ENCODE assay signal across 14 cellular contexts in the genomic region with DNA sequence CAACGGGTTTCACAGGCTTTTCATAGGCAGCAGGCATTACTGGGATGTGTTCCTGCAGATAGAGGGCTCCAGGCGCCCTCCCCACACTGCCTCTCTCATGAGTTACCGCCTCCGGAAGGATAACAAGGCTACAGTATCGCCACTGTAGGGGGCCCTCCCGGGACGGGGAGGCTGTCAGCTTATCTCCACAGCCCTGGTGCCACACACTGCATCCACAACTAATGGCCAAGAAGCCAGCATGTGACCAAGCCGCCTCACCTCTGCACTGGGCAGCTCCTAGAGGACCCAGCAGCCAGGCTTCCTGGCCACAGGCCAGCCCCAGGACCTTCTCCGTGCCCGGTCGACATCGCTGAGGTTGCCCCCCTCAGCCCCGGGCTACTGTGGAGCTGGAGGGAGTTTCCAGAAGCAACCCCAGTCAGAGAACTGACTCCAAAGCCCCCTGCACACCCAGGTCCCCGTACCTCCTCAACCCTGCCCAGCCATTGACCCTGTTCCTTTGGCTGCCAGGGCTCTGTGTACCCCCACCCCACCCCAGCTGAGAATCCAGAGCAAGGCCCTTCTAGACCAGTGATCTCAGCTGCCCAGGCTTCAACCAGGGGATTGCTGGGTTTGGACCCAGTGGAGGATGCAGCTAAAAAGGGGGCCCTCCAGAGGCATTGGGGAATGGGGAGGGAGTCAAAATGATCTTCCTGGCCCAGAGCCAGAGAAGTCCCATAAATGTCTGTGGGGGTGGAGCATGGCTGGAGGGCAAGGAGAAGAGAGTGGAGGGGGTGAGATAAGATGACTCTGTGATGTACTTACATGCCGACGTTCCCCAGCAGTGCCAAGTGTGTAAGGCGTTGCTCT. TPM values are rescaled to one million over a fixed set of nuclear protein-coding genes. Genes with fewer than 3 reads are reported as not detected.
DNase-seq lines count a peak whose midpoint lies in the region; FAIRE-seq and TF ChIP-seq lines count a peak whose summit lies in the region.
"Had no signal": no experiment of that assay in that cellular context is flagged by ENCODE, and none has a peak within 500 bp of the region (broad histone marks: within the 10 kb centered on the region; RNA-seq: fewer than 3 reads in every experiment).

No MANE protein-coding gene starts in this region.

- H3K27ac ChIP-seq in H1 (ENCODE audit: low read depth, low read length), result no peak overlapping the region
- H3K27ac ChIP-seq in osteoblast (ENCODE audit: low read depth, low read length), result no peak overlapping the region
- H3K27ac ChIP-seq: BLaER1 had no signal

- H3K56ac ChIP-seq in H1 (replicated peaks; ENCODE audit: insufficient read length, low read depth, low read length), result no peak overlapping the region

- CTCF ChIA-PET in H1 (lab: Charles Lee; ENCODE audit: partially characterized antibody), result interaction anchor here (1.2 to 2.2 kb wide), 6 partner anchors 10 to 107 kb away, joined by 3 to 9 read pairs (median 5); no protein-coding TSS in a partner anchor

- no peaks in the 10 kb centered on the region for H3K79me1 ChIP-seq in H1 (ENCODE audit: low read depth, low read length)

- TF ChIP-seq EP300 in H1 (IDR thresholded peaks at IDR 0.05; ENCODE audit: borderline replicate concordance in 1 of 2, low read depth in 2 of 2, low read length in 2 of 2), result no peak

- H2BK5ac ChIP-seq in H1 (ENCODE audit: low read depth, low read length), result no peak overlapping the region

- H3K23ac ChIP-seq in H1 (ENCODE audit: insufficient read length), result no peak overlapping the region

- H3K4me1 ChIP-seq in H1 (replicated peaks in 1 of 4; ENCODE audit: control insufficient read depth in 3 of 4, insufficient read depth in 4 of 4, low read length in 3 of 4) (0 out of 7 replicates have a peak, but pooled peaks cover 0 to 6% (median 1%) of the 10 kb centered on the region in 4 experiments), osteoblast (ENCODE audit: insufficient read depth, low read length) (peaks cover 26% of the 10 kb centered on the region)

- H4K20me1 ChIP-seq in H1 (replicated peaks in 1 of 2; ENCODE audit: control insufficient read depth in 1 of 2, insufficient read depth in 2 of 2, low read length in 2 of 2), result no peaks in the 10 kb centered on the region
- no peaks in the 10 kb centered on the region for H4K20me1 ChIP-seq in osteoblast (ENCODE audit: insufficient read depth, low read length)

- no peak overlapping the region for H3K14ac ChIP-seq in H1 (ENCODE audit: insufficient read length)

- TF ChIP-seq POLR2A in H1 (IDR thresholded peaks at IDR 0.05; ENCODE audit: control extremely low read depth in 1 of 2, low read depth in 2 of 2, low read length in 2 of 2), result no peak

- H2AFZ ChIP-seq in H1 (ENCODE audit: low read length) (peak overlapping the region; percentile 89), osteoblast (ENCODE audit: low read length) (no peak overlapping the region)

- H2BK15ac ChIP-seq in H1 (ENCODE audit: low read length), result no peak overlapping the region

- H2BK12ac ChIP-seq in H1 (ENCODE audit: low read depth, low read length), result no peak overlapping the region

- peak in 1 of 2 experiments; percentile 20; a peak in 1 of 4 replicates for TF ChIP-seq RAD21 in H1 (IDR thresholded peaks at IDR 0.05 in 1 of 2, conservative IDR thresholded peaks at IDR 0.05 in 1 of 2; ENCODE audit: low read depth in 2 of 2, low read length in 2 of 2)

- WGBS in H1 (ENCODE audit: extremely low coverage in 1 of 2, insufficient coverage in 1 of 2, insufficient read length in 1 of 2, insufficient replicate concordance in 2 of 2, low coverage in 1 of 2, low lambda C conversion rate in 2 of 2, missing lambda C conversion rate in 1 of 2), 2 experiments, result 62% methylated on average over 16 of the region's 17 CpGs; no CpG with 5 or more reads in 1 of the 2 experiments

- H2AK5ac ChIP-seq in H1 (ENCODE audit: low read depth, low read length), result no peak overlapping the region

- H4K5ac ChIP-seq in H1 (ENCODE audit: insufficient read length, low read depth, low read length), result no peak overlapping the region

- no peaks in the 10 kb centered on the region for H3K23me2 ChIP-seq in H1 (ENCODE audit: low read depth, low read length)

- POLR2A ChIA-PET in H1 (lab: Charles Lee; ENCODE audit: partially characterized antibody), result interaction anchor here (0.5 kb wide), 1 partner anchor 110 kb away, joined by 3 read pairs; no protein-coding TSS in a partner anchor

- TF ChIP-seq CTCF in H1 (IDR thresholded peaks at IDR 0.05; ENCODE audit: control extremely low read depth in 1 of 3, insufficient read depth in 1 of 3, low read depth in 1 of 3, low read length in 3 of 3) (no peak; a peak in 1 of 4 replicates), osteoblast (IDR thresholded peaks at IDR 0.05; ENCODE audit: extremely low read depth, low read depth, low read length) (no peak), GM20000 (IDR thresholded peaks at IDR 0.05; ENCODE audit: extremely low read depth, missing control alignments) (no peak)

- H3K9me3 ChIP-seq in H1 (ENCODE audit: insufficient read depth in 2 of 2, low read depth in 1 of 2, low read length in 1 of 2) (no peaks in the 10 kb centered on the region), osteoblast (ENCODE audit: low read depth, low read length) (no peaks in the 10 kb centered on the region)
- H3K9me3 ChIP-seq: BLaER1 had no signal

- H3K27me3 ChIP-seq in H1 (replicated peaks in 1 of 4; ENCODE audit: control insufficient read depth in 3 of 4, extremely low read depth in 1 of 4, insufficient read depth in 3 of 4, low read length in 3 of 4) (no peaks in the 10 kb centered on the region), osteoblast (ENCODE audit: insufficient read depth, low read length) (no peaks in the 10 kb centered on the region)

- H3K4me3 ChIP-seq in H1 (ENCODE audit: extremely low read depth in 1 of 4, insufficient read depth in 2 of 4, low read depth in 3 of 4, low read length in 4 of 4) (no peak overlapping the region), osteoblast (ENCODE audit: insufficient read depth, low read length) (no peak overlapping the region)
- H3K4me3 ChIP-seq: BLaER1 had no signal

- H3K9ac ChIP-seq in H1 (replicated peaks in 1 of 4; ENCODE audit: extremely low read depth in 1 of 4, low read depth in 3 of 4, low read length in 3 of 4), result no peak overlapping the region
- H3K9ac ChIP-seq: BLaER1 had no signal

- H3K4me2 ChIP-seq in H1 (ENCODE audit: insufficient read depth in 1 of 2, low read depth in 2 of 2, low read length in 2 of 2) (peak overlapping the region in 1 of 2 experiments; percentile 10; a peak in 1 of 4 replicates), osteoblast (ENCODE audit: insufficient read depth, low read length) (no peak overlapping the region)
- H3K4me2 ChIP-seq: BLaER1 had no signal

- H2BK120ac ChIP-seq in H1 (replicated peaks; ENCODE audit: low read depth, low read length), result no peak overlapping the region

- H3K36me3 ChIP-seq in H1 (ENCODE audit: control insufficient read depth in 2 of 4, insufficient read depth in 4 of 4, low read length in 3 of 4), result no peaks in the 10 kb centered on the region
- H3K36me3 ChIP-seq in osteoblast (ENCODE audit: insufficient read depth, low read length), result no peaks in the 10 kb centered on the region
- H3K36me3 ChIP-seq: BLaER1 had no signal

- no peak overlapping the region for H3K4ac ChIP-seq in H1 (replicated peaks; ENCODE audit: insufficient read length, low read depth, low read length)

- DNase-seq in EH (ENCODE audit: low read depth), result peak; percentile 21
- peak; percentile 59 for DNase-seq in NCI-H226
- peak in 1 of 2 experiments; percentile 66 for DNase-seq in H1 (ENCODE audit: low read depth in 1 of 2, low spot score in 2 of 2)
- peak; percentile 38 for DNase-seq in left kidney (ENCODE audit: low read depth, low spot score)
- no peak for DNase-seq in NCI-H1694 (lab: John Stamatoyannopoulos, UW)
- DNase-seq in activated naive CD4-positive, alpha-beta T cell treated with Interleukin-2 at 50 U/mL for 16 hours, result no peak
- DNase-seq in osteoblast (ENCODE audit: insufficient read length, low spot score, missing footprints), result no peak
- no peak for DNase-seq in GM20000 (ENCODE audit: low spot score)
- DNase-seq: activated CD8-positive, alpha-beta T cell treated with anti-CD3 and anti-CD28 coated beads for 36 hours; dermis blood vessel endothelial cell; MM.1S; stimulated activated CD4-positive, alpha-beta T cell treated with anti-CD3 and anti-CD28 coated beads, Interleukin-1b, Interleukin-23, amount 100 ng/mL, for 48 hours had no signal

- H3K79me2 ChIP-seq in H1 (ENCODE audit: control insufficient read depth in 1 of 2, insufficient read depth in 2 of 2, low read length in 2 of 2) (no peaks in the 10 kb centered on the region), osteoblast (ENCODE audit: insufficient read depth, low read length) (no peaks in the 10 kb centered on the region)

- no peak overlapping the region for H2BK20ac ChIP-seq in H1 (ENCODE audit: low read length)

- H4K91ac ChIP-seq in H1 (replicated peaks; ENCODE audit: insufficient read length, low read length), result no peak overlapping the region

- no peak overlapping the region for H4K8ac ChIP-seq in H1 (ENCODE audit: extremely low read depth, insufficient read depth, low read length)

- no peak for FAIRE-seq in H1 (lab: Jason Lieb, UNC)
- FAIRE-seq: frontal cortex had no signal

- H3K18ac ChIP-seq in H1 (ENCODE audit: extremely low read depth, low read length), result no peak overlapping the region

TF ChIP-seq in H1, 55 proteins besides CTCF, POLR2A, EP300 and RAD21 (continues in another document):
- TF ChIP-seq SP2 (IDR thresholded peaks at IDR 0.05; ENCODE audit: low read length) (no peak), ASH2L (IDR thresholded peaks at IDR 0.05; ENCODE audit: low read length) (no peak)

RNA-seq across cellular contexts. Expression of gene NEK2, which starts 45.0 kb away (rescaled TPM):
- total RNA-seq in H1 (2021; fragmentation: NEBNext Ultra II Directional; extraction: Animal tissue kit (Norgen Biotek cat#: 25700)), result 19.7 and 22.9 TPM in 2 replicates
- polyA plus RNA-seq in H1 (2011; rRNA removed), result 6.9 and 8.4 TPM in 2 replicates
- polyA plus RNA-seq in H1 (2011; cell fraction: cytosol; rRNA removed), result 15.0 TPM
- 5.8 TPM for polyA plus RNA-seq in H1 (2011; cell fraction: nucleus; rRNA removed)
- 17.6 to 25.2 TPM (median 19.4 TPM) in 4 replicates for polyA plus RNA-seq in H1 (2012, experiment 1 of 2)
- polyA plus RNA-seq in H1 (2012, experiment 2 of 2), result 1.6 TPM
- 11.2 TPM for polyA plus RNA-seq in H1 (2013, experiment 1 of 2)
- 11.3 TPM for polyA plus RNA-seq in H1 (2013, experiment 2 of 2)
- polyA minus RNA-seq in H1 (2011; rRNA and poly(A)+ RNA removed), result 15.9 and 16.6 TPM in 2 replicates
- 15.5 TPM for polyA minus RNA-seq in H1 (2011; cell fraction: cytosol; rRNA and poly(A)+ RNA removed)
- 11.2 TPM for polyA minus RNA-seq in H1 (2011; cell fraction: nucleus; rRNA and poly(A)+ RNA removed)
- 1.4 and 2.4 TPM in 2 replicates for total RNA-seq in osteoblast

RNA-seq across cellular contexts. Expression of gene SLC30A1, which starts 51.5 kb away (rescaled TPM):
- total RNA-seq in H1 (2021; fragmentation: NEBNext Ultra II Directional; extraction: Animal tissue kit (Norgen Biotek cat#: 25700)), result 13.5 and 14.0 TPM in 2 replicates
- 3.7 and 4.5 TPM in 2 replicates for polyA plus RNA-seq in H1 (2011; rRNA removed)
- 5.9 TPM for polyA plus RNA-seq in H1 (2011; cell fraction: cytosol; rRNA removed)
- polyA plus RNA-seq in H1 (2011; cell fraction: nucleus; rRNA removed), result 3.7 TPM
- 2.7 to 6.2 TPM (median 4.9 TPM) in 4 replicates for polyA plus RNA-seq in H1 (2012, experiment 1 of 2)
- 1.0 TPM for polyA plus RNA-seq in H1 (2012, experiment 2 of 2)
- polyA plus RNA-seq in H1 (2013, experiment 1 of 2), result 7.1 TPM
- polyA plus RNA-seq in H1 (2013, experiment 2 of 2), result 8.0 TPM
- 10.4 and 15.8 TPM in 2 replicates for polyA minus RNA-seq in H1 (2011; rRNA and poly(A)+ RNA removed)
- polyA minus RNA-seq in H1 (2011; cell fraction: cytosol; rRNA and poly(A)+ RNA removed), result 15.5 TPM
- 16.7 TPM for polyA minus RNA-seq in H1 (2011; cell fraction: nucleus; rRNA and poly(A)+ RNA removed)
- 39.5 and 49.9 TPM in 2 replicates for total RNA-seq in osteoblast

Comparison
In these comparisons a context has a peak if more than half of its experiments do, and no peak if none do; other contexts are left out.
1. DNase-seq: peak in EH (single experiment), NCI-H226 (single experiment) and left kidney (single experiment); none in NCI-H1694 (single experiment), activated naive CD4-positive, alpha-beta T cell treated with Interleukin-2 at 50 U/mL for 16 hours (single experiment), osteoblast (single experiment) and GM20000 (single experiment).